In the genomic region with DNA sequence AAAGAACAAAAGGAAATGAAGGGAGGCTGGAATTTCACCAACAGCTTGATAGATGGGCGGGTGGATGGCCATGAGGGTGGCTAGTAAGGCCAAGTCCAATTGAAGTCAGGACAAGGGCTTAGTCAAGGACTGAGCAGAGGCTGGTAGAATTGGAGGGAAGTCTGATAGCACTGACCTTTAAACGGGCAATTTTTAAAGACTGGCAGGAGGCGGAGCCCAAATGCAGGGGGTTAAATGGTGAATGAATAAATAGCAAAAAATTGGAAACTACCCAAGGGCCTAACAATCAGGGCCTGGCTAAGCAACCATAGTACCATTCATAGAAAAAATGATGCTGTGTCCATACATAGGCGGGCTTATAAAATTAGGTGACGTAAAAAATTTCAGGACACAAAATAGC, we compare ENCODE assay signal across 12 cellular contexts. TPM values are rescaled to one million over a fixed set of nuclear protein-coding genes. Genes with fewer than 3 reads are reported as not detected.
DNase-seq lines count a peak whose midpoint lies in the region; TF ChIP-seq lines count a peak whose summit lies in the region.
"Had no signal": no experiment of that assay in that cellular context is flagged by ENCODE, and none has a peak within 500 bp of the region (broad histone marks: within the 10 kb centered on the region; RNA-seq: fewer than 3 reads in every experiment).

No MANE protein-coding gene starts in this region.

- H2BK120ac ChIP-seq in mesendoderm (ENCODE audit: low read depth, low read length): no peak overlapping the region

- H3K23ac ChIP-seq in mesendoderm (ENCODE audit: low read length): no peak overlapping the region

- TF ChIP-seq POLR2A in spleen (IDR thresholded peaks at IDR 0.05): no peak
- no peak for TF ChIP-seq POLR2A in ovary (IDR thresholded peaks at IDR 0.05)

- H3K27me3 Mint-ChIP-seq in T-helper 1 cell treated with Interleukin-12 subunit alpha and Interleukin-12 subunit beta and Interleukin-4 antibody, amounts not matched to agents 30 μg/mL and 1 μg/mL, for 36 hours (ENCODE audit: low read depth): no peaks in the 10 kb centered on the region

- no peaks in the 10 kb centered on the region for H4K20me1 ChIP-seq in PC-9 (ENCODE audit: insufficient read depth)

- H3K9me3 ChIP-seq in spleen (no peaks in the 10 kb centered on the region), ovary (no peaks in the 10 kb centered on the region), PC-9 (ENCODE audit: insufficient read depth, low read depth) (no peaks in the 10 kb centered on the region)

- H3K9ac ChIP-seq in mesendoderm (ENCODE audit: low read length): no peak overlapping the region

- no peak overlapping the region for H4K5ac ChIP-seq in mesendoderm (ENCODE audit: low read length)

- no peak overlapping the region for H3K18ac ChIP-seq in mesendoderm (ENCODE audit: low read length)

- no peaks in the 10 kb centered on the region for H3K27me3 ChIP-seq in spleen (replicated peaks in 1 of 7)
- H3K27me3 ChIP-seq in ovary: no peaks in the 10 kb centered on the region
- H3K27me3 ChIP-seq in mesendoderm (ENCODE audit: insufficient read depth, low read length, poor library complexity): no peaks in the 10 kb centered on the region
- no peaks in the 10 kb centered on the region for H3K27me3 ChIP-seq in PC-9 (ENCODE audit: insufficient read depth, low read depth)

- peaks cover 43% of the 10 kb centered on the region for H3K4me1 Mint-ChIP-seq in T-helper 1 cell treated with Interleukin-12 subunit alpha and Interleukin-12 subunit beta and Interleukin-4 antibody, amounts not matched to agents 30 μg/mL and 1 μg/mL, for 36 hours (ENCODE audit: low read depth)

- peak overlapping the region; percentile 44 for H3K27ac ChIP-seq in caudate nucleus (ENCODE audit: low read depth, low read length)
- H3K27ac ChIP-seq in spleen: peak overlapping the region in 6 of 8 donors; percentile 1 to 69 (median 50)
- H3K27ac ChIP-seq in ovary: no peak overlapping the region
- no peak overlapping the region for H3K27ac ChIP-seq in mesendoderm (ENCODE audit: low read depth, low read length)
- H3K27ac ChIP-seq in PC-9: no peak overlapping the region
- H3K27ac ChIP-seq: left ventricle myocardium inferior had no signal

- H3K4ac ChIP-seq in mesendoderm (ENCODE audit: low read depth, low read length): no peak overlapping the region

- H2AFZ ChIP-seq in PC-9: no peak overlapping the region

- POLR2A ChIA-PET in PC-9 (lab: Charles Lee; ENCODE audit: unreplicated experiment): no interaction called here

- no peak overlapping the region for H3K56ac ChIP-seq in mesendoderm (ENCODE audit: low read length)

- DNase-seq in T-helper 1 cell: no peak
- DNase-seq in NCI-H2227 treated with DMSO at 0.1 percent for 48 hours (lab: John Stamatoyannopoulos, UW): peak; percentile 13
- peak in 4 of 61 donors; percentile 2 to 18 (median 10) for DNase-seq in caudate nucleus (lab: John Stamatoyannopoulos, UW)
- DNase-seq in spleen: peak; percentile 6
- DNase-seq in ovary: no peak
- DNase-seq in mesendoderm: no peak
- no peak for DNase-seq in PC-9
- DNase-seq: aorta; left ventricle myocardium inferior; NCI-H226; stimulated activated CD4-positive, alpha-beta T cell treated with anti-CD3 and anti-CD28 coated beads, Interleukin-2, amount 100 ng/mL, for 48 hours had no signal

- no peak overlapping the region for H2AK5ac ChIP-seq in mesendoderm (ENCODE audit: low read length)

- H3K79me2 ChIP-seq in mesendoderm (ENCODE audit: control insufficient read depth, insufficient read depth, low read length) (no peaks in the 10 kb centered on the region), PC-9 (ENCODE audit: low read depth) (no peaks in the 10 kb centered on the region)

- peaks cover 5% of the 10 kb centered on the region for H3K36me3 Mint-ChIP-seq in T-helper 1 cell treated with Interleukin-12 subunit alpha and Interleukin-12 subunit beta and Interleukin-4 antibody, amounts not matched to agents 30 μg/mL and 1 μg/mL, for 36 hours (ENCODE audit: low read depth)

- WGBS in spleen, 5 donors: 45 to 60% (median 52%) methylated on average over 5 of the region's 5 CpGs
- WGBS in ovary, 3 donors: 74 to 76% (median 75%) methylated on average over 5 of the region's 5 CpGs
- no CpG with 5 or more reads among the region's 5 CpGs for WGBS in mesendoderm (ENCODE audit: extremely low coverage, insufficient coverage, low lambda C conversion rate)

- H2BK5ac ChIP-seq in mesendoderm (ENCODE audit: low read length): no peak overlapping the region

- TF ChIP-seq CTCF in spleen (IDR thresholded peaks at IDR 0.05 in 8 of 11, conservative IDR thresholded peaks at IDR 0.05 in 3 of 11) (no peak), ovary (IDR thresholded peaks at IDR 0.05) (no peak), PC-9 (conservative IDR thresholded peaks at IDR 0.05) (no peak)

- H3K36me3 ChIP-seq in spleen: peaks cover 0 to 81% (median 6%) of the 10 kb centered on the region in 6 donors
- H3K36me3 ChIP-seq in ovary: no peaks in the 10 kb centered on the region
- H3K36me3 ChIP-seq in mesendoderm (ENCODE audit: control insufficient read depth, insufficient read depth, low read length): no peaks in the 10 kb centered on the region
- H3K36me3 ChIP-seq in PC-9 (ENCODE audit: low read depth): no peaks in the 10 kb centered on the region

- H3K4me2 ChIP-seq in mesendoderm (ENCODE audit: low read length): no peak overlapping the region
- no peak overlapping the region for H3K4me2 ChIP-seq in PC-9

- H4K8ac ChIP-seq in mesendoderm (ENCODE audit: low read depth, low read length): no peak overlapping the region

- no peaks in the 10 kb centered on the region for H3K9me3 Mint-ChIP-seq in T-helper 1 cell treated with Interleukin-12 subunit alpha and Interleukin-12 subunit beta and Interleukin-4 antibody, amounts not matched to agents 30 μg/mL and 1 μg/mL, for 36 hours

- H3K9me2 ChIP-seq in PC-9 (ENCODE audit: insufficient read depth): no peaks in the 10 kb centered on the region

- H3K4me1 ChIP-seq in spleen: peaks cover 31 to 91% (median 56%) of the 10 kb centered on the region in 6 donors
- H3K4me1 ChIP-seq in ovary (ENCODE audit: insufficient read depth): peaks cover 2% of the 10 kb centered on the region
- peaks cover 5% of the 10 kb centered on the region for H3K4me1 ChIP-seq in mesendoderm (ENCODE audit: control insufficient read depth, low read depth, low read length)
- no peaks in the 10 kb centered on the region for H3K4me1 ChIP-seq in PC-9 (replicated peaks; ENCODE audit: insufficient read depth)

- CTCF ChIA-PET in PC-9 (lab: Charles Lee): interaction anchor here (0.7 kb wide), 1 partner anchor 24 kb away, joined by 5 read pairs; no protein-coding TSS in a partner anchor

- H2BK15ac ChIP-seq in mesendoderm (replicated peaks; ENCODE audit: low read depth): no peak overlapping the region

- peak overlapping the region; percentile 15 for H3K4me3 Mint-ChIP-seq in T-helper 1 cell treated with Interleukin-12 subunit alpha and Interleukin-12 subunit beta and Interleukin-4 antibody, amounts not matched to agents 30 μg/mL and 1 μg/mL, for 36 hours

- H3F3A ChIP-seq in PC-9 (ENCODE audit: insufficient read depth, low read depth): no peaks in the 10 kb centered on the region

- no peak for TF ChIP-seq EP300 in ovary (IDR thresholded peaks at IDR 0.05)

- BruUV-seq in PC-9 (replicated peaks; lab: Mats Ljungman, UMichigan): no TSS peak

- peak overlapping the region; percentile 74 for H3K27ac Mint-ChIP-seq in T-helper 1 cell treated with Interleukin-12 subunit alpha and Interleukin-12 subunit beta and Interleukin-4 antibody, amounts not matched to agents 30 μg/mL and 1 μg/mL, for 36 hours

- H3K4me3 ChIP-seq in spleen (peak overlapping the region in 1 of 8 donors; percentile 11), ovary (no peak overlapping the region), mesendoderm (ENCODE audit: low read length) (no peak overlapping the region), PC-9 (no peak overlapping the region)
- H3K4me3 ChIP-seq: left ventricle myocardium inferior had no signal

- H3K79me1 ChIP-seq in mesendoderm (ENCODE audit: low read length): no peaks in the 10 kb centered on the region

- intact Hi-C loops in spleen (cut with DNase I; ENCODE audit: low total_unique reads) (no loop called here), ovary (cut with DNase I) (no loop called here), PC-9 (cut with micrococcal nuclease; ENCODE audit: unreplicated experiment) (no loop called here)

RNA-seq across cellular contexts. Expression of gene TAF8, which starts 43.0 kb away (rescaled TPM):
- total RNA-seq in spleen (10 to 100 TPM; 32.1 to 56.3 (median 38.8) TPM), ovary (10 to 100 TPM in 6 of 7 donors, 1 to 10 TPM in 1; 9.8 to 21.3 (median 18.4) TPM), PC-9 (2021) (35.6 and 38.4 TPM in 2 replicates)
- polyA plus RNA-seq in spleen (10 to 100 TPM in 1 of 3 donors, 1 to 10 TPM in 2; 8.2 to 12.5 (median 8.8) TPM), ovary (1 to 10 TPM; 9.2 to 9.6 TPM)
- polyA plus RNA-seq in mesendoderm (2013, experiment 1 of 2): 18.5 TPM
- polyA plus RNA-seq in mesendoderm (2013, experiment 2 of 2): 19.3 TPM

Comparison
In these comparisons a context has a peak if more than half of its experiments do, and no peak if none do; other contexts are left out.
1. DNase-seq: peak in NCI-H2227 treated with DMSO at 0.1 percent for 48 hours (single experiment) and spleen (single experiment); none in T-helper 1 cell (0 of 5), ovary (0 of 5), mesendoderm (single experiment) and PC-9 (0 of 2).
2. H3K27ac ChIP-seq: peak in caudate nucleus (single experiment) and spleen (6 of 8); none in ovary (0 of 2), mesendoderm (single experiment) and PC-9 (single experiment).